In the genomic region with DNA sequence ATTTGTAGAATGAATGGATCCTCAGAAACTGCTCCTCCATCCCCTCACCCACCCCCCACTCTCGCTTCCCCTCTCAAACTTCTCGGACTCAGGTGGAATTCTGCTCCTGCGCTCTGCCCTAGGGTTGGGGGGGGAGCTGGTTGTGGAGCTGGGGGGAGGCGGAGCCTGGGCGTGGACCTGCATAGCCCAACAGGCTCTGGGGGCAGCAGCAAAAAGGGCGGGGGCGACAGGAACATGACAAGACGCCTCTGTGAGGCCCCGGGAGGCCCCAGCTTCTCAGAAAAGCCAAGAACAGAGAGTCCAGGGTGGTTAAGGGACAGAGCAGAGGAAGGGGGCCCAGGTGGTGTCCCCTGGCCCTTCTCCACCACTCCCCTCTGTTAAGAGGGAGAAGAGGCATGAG, we compare ENCODE assay signal across 7 cellular contexts. TPM values are rescaled to one million over a fixed set of nuclear protein-coding genes. Genes with fewer than 3 reads are reported as not detected.
DNase-seq lines count a peak whose midpoint lies in the region.
"Had no signal": no experiment of that assay in that cellular context is flagged by ENCODE, and none has a peak within 500 bp of the region (broad histone marks: within the 10 kb centered on the region; RNA-seq: fewer than 3 reads in every experiment).

No MANE protein-coding gene starts in this region.

- H3K9ac ChIP-seq in Karpas-422 (ENCODE audit: low read length), result peak overlapping the region; percentile 98

- H3K36me3 ChIP-seq in Karpas-422 (ENCODE audit: insufficient read depth, low read length), result peaks cover 7% of the 10 kb centered on the region; the same call in 1 of the 2 replicates
- peaks cover 24% of the 10 kb centered on the region for H3K36me3 ChIP-seq in effector memory CD4-positive, alpha-beta T cell (ENCODE audit: control insufficient read depth, insufficient read depth, low read length)

- H3K9me3 ChIP-seq in Karpas-422 (ENCODE audit: low read length), result no peaks in the 10 kb centered on the region
- no peaks in the 10 kb centered on the region for H3K9me3 ChIP-seq in effector memory CD4-positive, alpha-beta T cell (ENCODE audit: control insufficient read depth, low read length)

- H3K79me2 ChIP-seq in Karpas-422 (ENCODE audit: low read length), result peaks cover 37% of the 10 kb centered on the region

- no peaks in the 10 kb centered on the region for H3K27me3 ChIP-seq in Karpas-422 (ENCODE audit: low read length)
- H3K27me3 ChIP-seq in effector memory CD4-positive, alpha-beta T cell (replicated peaks; ENCODE audit: control insufficient read depth, insufficient read depth, low read length, poor library complexity, severe bottlenecking), result no peaks in the 10 kb centered on the region

- peaks cover 37% of the 10 kb centered on the region for H3K4me1 ChIP-seq in Karpas-422 (ENCODE audit: low read length)
- H3K4me1 ChIP-seq in effector memory CD4-positive, alpha-beta T cell (ENCODE audit: control insufficient read depth, insufficient read depth, low read length, poor library complexity, severe bottlenecking), result peaks cover 49% of the 10 kb centered on the region

- H3K4me3 ChIP-seq in Karpas-422 (ENCODE audit: low read length), result peak overlapping the region; percentile 86
- no peak overlapping the region for H3K4me3 ChIP-seq in effector memory CD4-positive, alpha-beta T cell (ENCODE audit: insufficient read depth, low read depth, low read length, poor library complexity, severe bottlenecking)

- peak overlapping the region; percentile 79 for H3K27ac ChIP-seq in Karpas-422 (ENCODE audit: low read length)
- peak overlapping the region; percentile 88 for H3K27ac ChIP-seq in effector memory CD4-positive, alpha-beta T cell (ENCODE audit: insufficient read depth, low read length, poor library complexity, severe bottlenecking)

- H4K20me1 ChIP-seq in Karpas-422 (ENCODE audit: insufficient read depth, low read depth, low read length), result no peaks in the 10 kb centered on the region

- DNase-seq in Karpas-422 (no peak), GF-D8 (lab: John Stamatoyannopoulos, UW) (no peak), NCI-H526 (lab: John Stamatoyannopoulos, UW) (no peak), NCI-H524 treated with DMSO at 0.1 percent for 48 hours (lab: John Stamatoyannopoulos, UW) (no peak)
- DNase-seq in effector memory CD4-positive, alpha-beta T cell, result no peak
- DNase-seq in stimulated activated CD4-positive, alpha-beta T cell treated with anti-CD3 and anti-CD28 coated beads, Interleukin-2, amount 100 ng/mL, for 24 hours, result peak; percentile 32 to 36
- DNase-seq: NCI-H748 treated with DMSO at 0.1 percent for 48 hours had no signal

- no peak overlapping the region for H2AFZ ChIP-seq in Karpas-422 (ENCODE audit: low read length)

- H3K9me2 ChIP-seq in Karpas-422 (replicated peaks; ENCODE audit: insufficient read depth, low read length), result no peaks in the 10 kb centered on the region

- peak overlapping the region; percentile 92 for H3K4me2 ChIP-seq in Karpas-422 (ENCODE audit: low read depth, low read length, poor library complexity, severe bottlenecking)

RNA-seq across cellular contexts. Expression of a gene that starts 3.5 kb away (rescaled TPM):
- 40.4 and 97.3 TPM in 2 replicates for total RNA-seq in Karpas-422 (2014; rRNA removed; shearing (Covaris generic); ENCODE audit: low replicate concordance)

RNA-seq across cellular contexts. Expression of a gene that starts 8.2 kb away (rescaled TPM):
- total RNA-seq in Karpas-422 (2014; rRNA removed; shearing (Covaris generic); ENCODE audit: low replicate concordance), result not detected in 2 replicates

RNA-seq across cellular contexts. Expression of a gene that starts 11.5 kb away (rescaled TPM):
- total RNA-seq in Karpas-422 (2014; rRNA removed; shearing (Covaris generic); ENCODE audit: low replicate concordance), result 1.5 and 2.8 TPM in 2 replicates

RNA-seq across cellular contexts. Expression of a gene that starts 39.3 kb away (rescaled TPM):
- total RNA-seq in Karpas-422 (2014; rRNA removed; shearing (Covaris generic); ENCODE audit: low replicate concordance), result 25.9 and 106 TPM in 2 replicates

RNA-seq across cellular contexts. Expression of a gene that starts 45.9 kb away (rescaled TPM):
- total RNA-seq in Karpas-422 (2014; rRNA removed; shearing (Covaris generic); ENCODE audit: low replicate concordance), result 28.4 and 40.4 TPM in 2 replicates

Comparison
In these comparisons a context has a peak if more than half of its experiments do, and no peak if none do; other contexts are left out.
1. DNase-seq: peak in stimulated activated CD4-positive, alpha-beta T cell treated with anti-CD3 and anti-CD28 coated beads, Interleukin-2, amount 100 ng/mL, for 24 hours (2 of 2); none in Karpas-422 (single experiment), effector memory CD4-positive, alpha-beta T cell (0 of 3), GF-D8 (single experiment), NCI-H526 (0 of 2) and NCI-H524 treated with DMSO at 0.1 percent for 48 hours (single experiment).